34 cellular contexts compared by ENCODE assay signal in genomic region chr5:71841107-71841506, GRCh38.
"Had no signal": no experiment of that assay in that cellular context is flagged by ENCODE, and none has a peak within 500 bp of the region (broad histone marks: within the 10 kb centered on the region; RNA-seq: fewer than 3 reads in every experiment).

No MANE protein-coding gene starts in this region.

- H3K27ac ChIP-seq: KMS-11 had no signal

- H3K27me3 ChIP-seq: MG63 had no signal

- H3K4me3 ChIP-seq: MG63 had no signal

- H3K4me2 ChIP-seq: KMS-11 had no signal

- H3K9ac ChIP-seq: KMS-11 had no signal

- H3K9me3 ChIP-seq: MG63 had no signal

- H3K36me3 ChIP-seq: MG63 had no signal

- DNase-seq: Karpas-422, Kasumi-1, MG63, MM.1S, MV-4-11, NCI-H1048, NCI-H1092, NCI-H1092 treated with DMSO at 0.1 percent for 48 hours, NCI-H1105, NCI-H1105 treated with DMSO at 0.1 percent for 48 hours, NCI-H1417, NCI-H1417 treated with DMSO at 0.1 percent for 48 hours, NCI-H1436, NCI-H1436 treated with DMSO at 0.1 percent for 48 hours, NCI-H146, NCI-H1694, NCI-H1694 treated with DMSO at 0.1 percent for 48 hours, NCI-H187, NCI-H187 treated with DMSO at 0.1 percent for 48 hours, NCI-H1930, NCI-H2029, NCI-H2029 treated with DMSO at 0.1 percent for 48 hours, NCI-H2081, NCI-H2081 treated with DMSO at 0.1 percent for 48 hours, NCI-H2107, NCI-H2171, NCI-H2171 treated with DMSO at 0.1 percent for 48 hours, NCI-H2227 treated with DMSO at 0.1 percent for 48 hours, NCI-H226, NCI-H345, NCI-H446, NCI-H446 treated with DMSO at 0.1 percent for 48 hours, NCI-H510A had no signal
